Comparison of ENCODE assay signal across 15 cellular contexts in genomic region chr10:86943316-86944030, GRCh38. TPM values are rescaled to one million over a fixed set of nuclear protein-coding genes. Genes with fewer than 3 reads are reported as not detected.
DNase-seq lines count a peak whose midpoint lies in the region; ATAC-seq and TF ChIP-seq lines count a peak whose summit lies in the region.
"Had no signal": no experiment of that assay in that cellular context is flagged by ENCODE, and none has a peak within 500 bp of the region (broad histone marks: within the 10 kb centered on the region; RNA-seq: fewer than 3 reads in every experiment).

No MANE protein-coding gene starts in this region.

- H2BK12ac ChIP-seq in trophoblast cell (ENCODE audit: low read length): no peak overlapping the region

- H3F3A ChIP-seq in GM23338 (replicated peaks; ENCODE audit: low read depth): no peaks in the 10 kb centered on the region

- peaks cover 15% of the 10 kb centered on the region for H3K4me1 Mint-ChIP-seq in GM23338
- H3K4me1 Mint-ChIP-seq in WTC11: peaks cover 20% of the 10 kb centered on the region
- H3K4me1 Mint-ChIP-seq in activated CD8-positive, alpha-beta T cell treated with anti-CD3 and anti-CD28 coated beads for 36 hours (ENCODE audit: low read depth): no peaks in the 10 kb centered on the region
- H3K4me1 Mint-ChIP-seq in activated CD4-positive, alpha-beta memory T cell treated with anti-CD3 and anti-CD28 coated beads, Interleukin-2, amount 10 ng/mL, durations not matched to agents 7 days and 5 days: peaks cover 27% of the 10 kb centered on the region

- no peak overlapping the region for H2BK5ac ChIP-seq in trophoblast cell (ENCODE audit: low read depth, low read length, poor library complexity)

- H3K9me3 Mint-ChIP-seq in GM23338 (peaks cover 3% of the 10 kb centered on the region; the same call in 2 of the 3 replicates), WTC11 (peaks cover 5% of the 10 kb centered on the region)
- H3K9me3 Mint-ChIP-seq in activated CD8-positive, alpha-beta T cell treated with anti-CD3 and anti-CD28 coated beads for 36 hours: no peaks in the 10 kb centered on the region
- H3K9me3 Mint-ChIP-seq in activated CD4-positive, alpha-beta memory T cell treated with anti-CD3 and anti-CD28 coated beads, Interleukin-2, amount 10 ng/mL, durations not matched to agents 7 days and 5 days: no peaks in the 10 kb centered on the region
- H3K9me3 Mint-ChIP-seq: CD8-positive, alpha-beta T cell had no signal

- ATAC-seq in GM23338 (no peak), WTC11 (no peak), left lobe of liver (peak; percentile 77)
- no peak for ATAC-seq in activated CD8-positive, alpha-beta T cell treated with anti-CD3 and anti-CD28 coated beads for 36 hours
- ATAC-seq: CD8-positive, alpha-beta T cell; PC-3 had no signal

- no peak for DNase-seq in GM23338 (ENCODE audit: low spot score)
- DNase-seq in WTC11 (ENCODE audit: low spot score): peak; percentile 10
- DNase-seq in left lobe of liver (ENCODE audit: low spot score): peak; percentile 93
- DNase-seq in trophoblast cell: peak; percentile 28 to 60
- no peak for DNase-seq in NCI-H526 (lab: John Stamatoyannopoulos, UW)
- DNase-seq in activated CD8-positive, alpha-beta T cell treated with anti-CD3 and anti-CD28 coated beads for 36 hours: no peak
- DNase-seq in stimulated activated CD4-positive, alpha-beta T cell treated with anti-CD3 and anti-CD28 coated beads, Interleukin-4, amount 100 ng/mL, for 1 hour: no peak
- DNase-seq in activated CD4-positive, alpha-beta memory T cell treated with anti-CD3 and anti-CD28 coated beads, Interleukin-2, amount 10 ng/mL, durations not matched to agents 7 days and 5 days: no peak
- DNase-seq: DND-41, GDM1, KG1, NCI-H1092, NCI-H2107, PC-3 had no signal

- H3K27me3 ChIP-seq in GM23338 (ENCODE audit: insufficient read depth) (peaks cover 8% of the 10 kb centered on the region; the same call in 1 of the 2 replicates), trophoblast cell (ENCODE audit: insufficient read depth, low read length) (no peaks in the 10 kb centered on the region)

- H3K36me3 ChIP-seq in GM23338 (ENCODE audit: insufficient read depth) (no peaks in the 10 kb centered on the region), trophoblast cell (ENCODE audit: control insufficient read depth in 1 of 2, insufficient read depth in 2 of 2, low read length in 2 of 2) (no peaks in the 10 kb centered on the region)

- no peaks in the 10 kb centered on the region for H3K9me2 ChIP-seq in GM23338 (ENCODE audit: insufficient read depth)

- H3K14ac ChIP-seq in trophoblast cell (ENCODE audit: low read length): no peak overlapping the region

- peaks cover 2% of the 10 kb centered on the region for H3K79me1 ChIP-seq in trophoblast cell (ENCODE audit: low read length)

- H3K4me3 ChIP-seq in GM23338: no peak overlapping the region
- H3K4me3 ChIP-seq in trophoblast cell (ENCODE audit: low read depth, low read length): no peak overlapping the region

- H4K20me1 ChIP-seq in GM23338 (replicated peaks; ENCODE audit: insufficient read depth): no peaks in the 10 kb centered on the region

- POLR2A ChIA-PET in WTC11 (lab: Charles Lee): interaction anchor here (0.6 to 1.2 kb wide), 3 partner anchors 13 to 133 kb away, joined by 3 to 4 read pairs (median 3); no protein-coding TSS in a partner anchor
- POLR2A ChIA-PET in activated CD8-positive, alpha-beta T cell treated with anti-CD3 and anti-CD28 coated beads for 36 hours (lab: Charles Lee): no interaction called here
- POLR2A ChIA-PET in activated CD4-positive, alpha-beta memory T cell treated with anti-CD3 and anti-CD28 coated beads, Interleukin-2, amount 10 ng/mL, durations not matched to agents 7 days and 5 days (lab: Charles Lee): interaction anchor here (1.2 kb wide), 1 partner anchor 153 kb away, joined by 3 read pairs; no protein-coding TSS in a partner anchor

- peak overlapping the region; percentile 59; the same call in 1 of the 2 replicates for H2AFZ ChIP-seq in GM23338
- no peak overlapping the region for H2AFZ ChIP-seq in trophoblast cell (ENCODE audit: insufficient read depth, low read length, poor library complexity)

- no peak overlapping the region for H2BK120ac ChIP-seq in trophoblast cell (ENCODE audit: insufficient read depth, low read length, poor library complexity)

- H3K9ac ChIP-seq in trophoblast cell (ENCODE audit: low read length): no peak overlapping the region

- no peak overlapping the region for H3K23ac ChIP-seq in trophoblast cell (ENCODE audit: low read length)

- H4K91ac ChIP-seq in trophoblast cell (ENCODE audit: low read depth, low read length): no peak overlapping the region

- H3K4me2 ChIP-seq in GM23338: no peak overlapping the region
- no peak overlapping the region for H3K4me2 ChIP-seq in trophoblast cell (ENCODE audit: low read length)

- H4K12ac ChIP-seq in trophoblast cell (ENCODE audit: low read depth, low read length): no peak overlapping the region

- H4K8ac ChIP-seq in trophoblast cell (ENCODE audit: low read depth, low read length): no peak overlapping the region

- H3K27me3 Mint-ChIP-seq in GM23338 (ENCODE audit: insufficient read depth, low read depth, poor library complexity): peaks cover 33% of the 10 kb centered on the region
- H3K27me3 Mint-ChIP-seq in WTC11 (ENCODE audit: low read depth): no peaks in the 10 kb centered on the region; the same call in 1 of the 2 replicates
- H3K27me3 Mint-ChIP-seq in activated CD8-positive, alpha-beta T cell treated with anti-CD3 and anti-CD28 coated beads for 36 hours: no peaks in the 10 kb centered on the region
- H3K27me3 Mint-ChIP-seq in activated CD4-positive, alpha-beta memory T cell treated with anti-CD3 and anti-CD28 coated beads, Interleukin-2, amount 10 ng/mL, durations not matched to agents 7 days and 5 days: peaks cover 5% of the 10 kb centered on the region

- H3K4me1 ChIP-seq in GM23338 (ENCODE audit: insufficient read depth) (peaks cover 6% of the 10 kb centered on the region; the same call in 1 of the 2 replicates), trophoblast cell (ENCODE audit: control insufficient read depth in 1 of 2, insufficient read depth in 2 of 2, low read length in 2 of 2) (peaks cover 0 to 3% of the 10 kb centered on the region in 2 experiments)

- H3K4me3 Mint-ChIP-seq in GM23338 (no peak overlapping the region), WTC11 (no peak overlapping the region)
- H3K4me3 Mint-ChIP-seq in activated CD8-positive, alpha-beta T cell treated with anti-CD3 and anti-CD28 coated beads for 36 hours: no peak overlapping the region
- no peak overlapping the region for H3K4me3 Mint-ChIP-seq in activated CD4-positive, alpha-beta memory T cell treated with anti-CD3 and anti-CD28 coated beads, Interleukin-2, amount 10 ng/mL, durations not matched to agents 7 days and 5 days
- H3K4me3 Mint-ChIP-seq: CD8-positive, alpha-beta T cell had no signal

- H3K9me3 ChIP-seq in trophoblast cell (ENCODE audit: insufficient read depth, low read depth, low read length): peaks cover 6% of the 10 kb centered on the region

- no peaks in the 10 kb centered on the region for H3K79me2 ChIP-seq in GM23338 (replicated peaks; ENCODE audit: insufficient read depth)
- no peaks in the 10 kb centered on the region for H3K79me2 ChIP-seq in trophoblast cell (ENCODE audit: control insufficient read depth, insufficient read depth, low read length, poor library complexity)

- 0 out of 3 replicates have a peak, but pooled peaks cover 4% of the 10 kb centered on the region for H3K36me3 Mint-ChIP-seq in GM23338 (ENCODE audit: low read depth)
- H3K36me3 Mint-ChIP-seq in WTC11: no peaks in the 10 kb centered on the region
- H3K36me3 Mint-ChIP-seq in activated CD8-positive, alpha-beta T cell treated with anti-CD3 and anti-CD28 coated beads for 36 hours (ENCODE audit: low read depth): no peaks in the 10 kb centered on the region
- no peaks in the 10 kb centered on the region for H3K36me3 Mint-ChIP-seq in activated CD4-positive, alpha-beta memory T cell treated with anti-CD3 and anti-CD28 coated beads, Interleukin-2, amount 10 ng/mL, durations not matched to agents 7 days and 5 days (ENCODE audit: low read depth)
- H3K36me3 Mint-ChIP-seq: CD8-positive, alpha-beta T cell had no signal

- no peak overlapping the region for H3K27ac ChIP-seq in GM23338 (ENCODE audit: low read depth)
- H3K27ac ChIP-seq in trophoblast cell (ENCODE audit: low read depth, low read length): no peak overlapping the region

- no peak overlapping the region for H3K18ac ChIP-seq in trophoblast cell (ENCODE audit: low read length)

- CTCF ChIA-PET in WTC11 (lab: Charles Lee): interaction anchor here (0.6 to 13.1 kb wide), 3 partner anchors 12 to 302 kb away, joined by 3 to 462 read pairs (median 23); partner anchors contain the start of genes ADIRF and SNCG
- CTCF ChIA-PET in activated CD8-positive, alpha-beta T cell treated with anti-CD3 and anti-CD28 coated beads for 36 hours (lab: Charles Lee): no interaction called here
- CTCF ChIA-PET in activated CD4-positive, alpha-beta memory T cell treated with anti-CD3 and anti-CD28 coated beads, Interleukin-2, amount 10 ng/mL, durations not matched to agents 7 days and 5 days (lab: Charles Lee): interaction anchor here (0.6 to 1.1 kb wide), 3 partner anchors 11 to 17 kb away, joined by 3 to 5 read pairs (median 3); no protein-coding TSS in a partner anchor

- no peak overlapping the region for H3K27ac Mint-ChIP-seq in GM23338
- no peak overlapping the region for H3K27ac Mint-ChIP-seq in WTC11
- no peak overlapping the region for H3K27ac Mint-ChIP-seq in activated CD8-positive, alpha-beta T cell treated with anti-CD3 and anti-CD28 coated beads for 36 hours
- no peak overlapping the region for H3K27ac Mint-ChIP-seq in activated CD4-positive, alpha-beta memory T cell treated with anti-CD3 and anti-CD28 coated beads, Interleukin-2, amount 10 ng/mL, durations not matched to agents 7 days and 5 days
- H3K27ac Mint-ChIP-seq: CD8-positive, alpha-beta T cell had no signal

- TF ChIP-seq CTCF in GM23338 (conservative IDR thresholded peaks at IDR 0.05; ENCODE audit: low read depth in 2 of 2) (no peak), WTC11 (IDR thresholded peaks at IDR 0.05) (no peak)
- TF ChIP-seq CTCF in activated CD8-positive, alpha-beta T cell treated with anti-CD3 and anti-CD28 coated beads for 36 hours (IDR thresholded peaks at IDR 0.05): no peak

- H2AK5ac ChIP-seq in trophoblast cell (ENCODE audit: low read length): no peak overlapping the region

- WGBS in trophoblast cell (ENCODE audit: extremely low coverage, insufficient coverage, insufficient read length): no CpG with 5 or more reads among the region's 30 CpGs

- intact Hi-C loops in activated CD8-positive, alpha-beta T cell treated with anti-CD3 and anti-CD28 coated beads for 36 hours (cut with micrococcal nuclease): no loop called here

- H3K4ac ChIP-seq in trophoblast cell (ENCODE audit: low read depth, low read length): no peak overlapping the region

RNA-seq across cellular contexts. Expression of gene MMRN2, which starts 13.9 kb away (rescaled TPM):
- total RNA-seq in GM23338 (2014; rRNA removed; shearing (Covaris generic)): 1.0 and 2.4 TPM in 2 replicates
- polyA plus RNA-seq in GM23338 (2016; fragmentation: Nextera tagmentation; extraction: Ambion mirVana): 0.32 and 0.70 TPM in 2 replicates
- total RNA-seq in WTC11 (2021) (1.7 to 2.8 TPM (median 2.4 TPM) in 3 replicates), left lobe of liver (9.6 TPM)
- 0.06 and 0.14 TPM in 2 replicates for polyA plus RNA-seq in trophoblast cell (2013)
- not detected for total RNA-seq in activated CD8-positive, alpha-beta T cell treated with anti-CD3 and anti-CD28 coated beads for 36 hours
- total RNA-seq in activated CD4-positive, alpha-beta memory T cell treated with anti-CD3 and anti-CD28 coated beads, Interleukin-2, amount 10 ng/mL, durations not matched to agents 7 days and 5 days: not detected

RNA-seq across cellular contexts. Expression of gene SNCG, which starts 14.9 kb away (rescaled TPM):
- total RNA-seq in GM23338 (2014; rRNA removed; shearing (Covaris generic)): 4.0 and 9.6 TPM in 2 replicates
- polyA plus RNA-seq in GM23338 (2016; fragmentation: Nextera tagmentation; extraction: Ambion mirVana): 17.0 and 18.5 TPM in 2 replicates
- total RNA-seq in WTC11 (2021): 8.4 to 14.3 TPM (median 12.0 TPM) in 3 replicates
- 2.0 TPM for total RNA-seq in left lobe of liver
- polyA plus RNA-seq in trophoblast cell (2013): 0.90 and 1.0 TPM in 2 replicates
- not detected for total RNA-seq in activated CD8-positive, alpha-beta T cell treated with anti-CD3 and anti-CD28 coated beads for 36 hours
- not detected for total RNA-seq in activated CD4-positive, alpha-beta memory T cell treated with anti-CD3 and anti-CD28 coated beads, Interleukin-2, amount 10 ng/mL, durations not matched to agents 7 days and 5 days
- total RNA-seq: CD8-positive, alpha-beta T cell had no signal

RNA-seq across cellular contexts. Expression of gene ADIRF, which starts 24.8 kb away (rescaled TPM):
- total RNA-seq in GM23338 (2014; rRNA removed; shearing (Covaris generic)): not detected in 2 replicates
- 0.66 and 1.7 TPM in 2 replicates for polyA plus RNA-seq in GM23338 (2016; fragmentation: Nextera tagmentation; extraction: Ambion mirVana)
- 0.30 to 1.0 TPM (median 0.70 TPM) in 3 replicates for total RNA-seq in WTC11 (2021)
- 79.3 TPM for total RNA-seq in left lobe of liver
- polyA plus RNA-seq in trophoblast cell (2013): 0.08 TPM in 1 of 2 replicates, not detected in the other
- not detected for total RNA-seq in activated CD8-positive, alpha-beta T cell treated with anti-CD3 and anti-CD28 coated beads for 36 hours
- total RNA-seq in activated CD4-positive, alpha-beta memory T cell treated with anti-CD3 and anti-CD28 coated beads, Interleukin-2, amount 10 ng/mL, durations not matched to agents 7 days and 5 days: not detected
- total RNA-seq: CD8-positive, alpha-beta T cell had no signal

Comparison
In these comparisons a context has a peak if more than half of its experiments do, and no peak if none do; other contexts are left out.
1. DNase-seq: peak in WTC11 (single experiment), left lobe of liver (single experiment) and trophoblast cell (2 of 2); none in GM23338 (single experiment), NCI-H526 (0 of 2), activated CD8-positive, alpha-beta T cell treated with anti-CD3 and anti-CD28 coated beads for 36 hours (single experiment), stimulated activated CD4-positive, alpha-beta T cell treated with anti-CD3 and anti-CD28 coated beads, Interleukin-4, amount 100 ng/mL, for 1 hour (single experiment) and activated CD4-positive, alpha-beta memory T cell treated with anti-CD3 and anti-CD28 coated beads, Interleukin-2, amount 10 ng/mL, durations not matched to agents 7 days and 5 days (single experiment).
2. RNA of gene ADIRF, which starts 24.8 kb away (total RNA-seq): 79.3 TPM in left lobe of liver (single experiment); 0.30 to 1.0 TPM in WTC11, not detected in GM23338, not detected in activated CD8-positive, alpha-beta T cell treated with anti-CD3 and anti-CD28 coated beads for 36 hours and not detected in activated CD4-positive, alpha-beta memory T cell treated with anti-CD3 and anti-CD28 coated beads, Interleukin-2, amount 10 ng/mL, durations not matched to agents 7 days and 5 days; every median in the first group is over 10 times any median in the second.